Comparison of ENCODE assay signal across 19 cellular contexts in genomic region chr2:160868891-160869290, GRCh38.
DNase-seq lines count a peak whose midpoint lies in the region; ATAC-seq, FAIRE-seq and TF ChIP-seq lines count a peak whose summit lies in the region.
"Had no signal": no experiment of that assay in that cellular context is flagged by ENCODE, and none has a peak within 500 bp of the region (broad histone marks: within the 10 kb centered on the region; RNA-seq: fewer than 3 reads in every experiment).

No MANE protein-coding gene starts in this region.

- no peaks in the 10 kb centered on the region for H3K79me2 ChIP-seq in SK-N-SH (ENCODE audit: insufficient read depth)
- H3K79me2 ChIP-seq in keratinocyte (ENCODE audit: control insufficient read depth, insufficient read depth, low read length): no peaks in the 10 kb centered on the region

- TF ChIP-seq RAD21 in SK-N-SH (IDR thresholded peaks at IDR 0.05; ENCODE audit: low read length): no peak

- H2AFZ ChIP-seq in SK-N-SH (ENCODE audit: low read depth): no peak overlapping the region
- no peak overlapping the region for H2AFZ ChIP-seq in keratinocyte (ENCODE audit: control insufficient read depth, low read length)

- in situ Hi-C loops in astrocyte of the cerebellum (cut with HindIII; ENCODE audit: low sequenced_read_pairs): no loop called here

- H3K27me3 ChIP-seq in SK-N-SH (ENCODE audit: insufficient read depth) (no peaks in the 10 kb centered on the region), keratinocyte (ENCODE audit: control insufficient read depth, extremely low read depth, insufficient read depth, low read length) (no peaks in the 10 kb centered on the region), subcutaneous abdominal adipose tissue (ENCODE audit: control insufficient read depth in 5 of 5, insufficient read depth in 4 of 5, low read length in 5 of 5) (no peaks in the 10 kb centered on the region)

- CTCF ChIA-PET in SK-N-SH (lab: Yijun Ruan, JAX): interaction anchor here (0.6 to 0.9 kb wide), 2 partner anchors 11 to 1927 kb away, joined by 3 to 7 read pairs; no protein-coding TSS in a partner anchor

- intact Hi-C loops in CD14-positive monocyte (cut with micrococcal nuclease): no loop called here

- no peaks in the 10 kb centered on the region for H3K4me1 Mint-ChIP-seq in CD14-positive monocyte
- H3K4me1 Mint-ChIP-seq: neural crest cell had no signal

- H3K4me1 ChIP-seq in SK-N-SH (ENCODE audit: control insufficient read depth in 1 of 2, insufficient read depth in 2 of 2, low read depth in 1 of 2, low read length in 1 of 2): peaks cover 0 to 5% of the 10 kb centered on the region in 2 experiments; a peak in 1 of 4 replicates
- H3K4me1 ChIP-seq in keratinocyte (ENCODE audit: control insufficient read depth, extremely low read depth, insufficient read depth, low read length): peaks cover 3% of the 10 kb centered on the region
- H3K4me1 ChIP-seq in subcutaneous abdominal adipose tissue (ENCODE audit: control insufficient read depth in 5 of 5, insufficient read depth in 5 of 5, low read length in 5 of 5): peaks cover 0 to 26% (median 20%) of the 10 kb centered on the region in 5 donors

- no peak overlapping the region for H3K4me3 Mint-ChIP-seq in CD14-positive monocyte
- H3K4me3 Mint-ChIP-seq: CD8-positive, alpha-beta T cell; neural crest cell had no signal

- POLR2A ChIA-PET in SK-N-SH (lab: Yijun Ruan, JAX): no interaction called here

- H3K4me3 ChIP-seq in SK-N-SH (ENCODE audit: low read depth in 2 of 2, low read length in 1 of 2) (no peak overlapping the region), astrocyte of the cerebellum (ENCODE audit: low read depth, low read length) (no peak overlapping the region), keratinocyte (ENCODE audit: control insufficient read depth in 2 of 3, extremely low read depth in 1 of 3, insufficient read depth in 2 of 3, low read depth in 1 of 3, low read length in 3 of 3) (no peak overlapping the region), subcutaneous abdominal adipose tissue (ENCODE audit: low read depth in 1 of 5, low read length in 5 of 5) (no peak overlapping the region)
- H3K4me3 ChIP-seq: GM12878 had no signal

- no peak for DNase-seq in SK-N-SH
- DNase-seq in astrocyte of the cerebellum (ENCODE audit: low read depth): peak; percentile 8
- DNase-seq in keratinocyte (ENCODE audit: low read depth, low spot score): no peak
- no peak for DNase-seq in activated T-cell treated with anti-CD3 and anti-CD28 coated beads for 4 hours
- DNase-seq in cerebellum (ENCODE audit: low spot score): no peak
- DNase-seq in CD14-positive monocyte (ENCODE audit: low spot score): no peak
- DNase-seq: activated effector memory CD4-positive, alpha-beta T cell treated with Interleukin-2 at 50 U/mL for 16 hours; CD8-positive, alpha-beta T cell; NCI-H1048; NCI-H82; retina; stimulated activated CD8-positive, alpha-beta memory T cell treated with anti-CD3 and anti-CD28 coated beads, Interleukin-4, amount 100 ng/mL, for 48 hours; T-helper 1 cell; trophoblast cell had no signal

- H4K20me1 ChIP-seq in SK-N-SH (ENCODE audit: insufficient read depth) (no peaks in the 10 kb centered on the region), keratinocyte (ENCODE audit: control insufficient read depth, extremely low read depth, insufficient read depth, low read length) (no peaks in the 10 kb centered on the region)

- H3K9me3 ChIP-seq in SK-N-SH: no peaks in the 10 kb centered on the region
- H3K9me3 ChIP-seq in keratinocyte (ENCODE audit: control insufficient read depth, low read depth, low read length): no peaks in the 10 kb centered on the region
- H3K9me3 ChIP-seq in subcutaneous abdominal adipose tissue (ENCODE audit: control insufficient read depth in 5 of 5, low read length in 5 of 5): no peaks in the 10 kb centered on the region

- TF ChIP-seq CTCF in SK-N-SH (IDR thresholded peaks at IDR 0.05) (no peak), astrocyte of the cerebellum (IDR thresholded peaks at IDR 0.05; ENCODE audit: low read depth, low read length, missing control alignments) (no peak), keratinocyte (optimal IDR thresholded peaks at IDR 0.05 in 1 of 3, IDR thresholded peaks at IDR 0.05 in 1 of 3, conservative IDR thresholded peaks at IDR 0.05 in 1 of 3; ENCODE audit: extremely low read depth in 1 of 3, insufficient read depth in 2 of 3, low read length in 3 of 3) (no peak), CD14-positive monocyte (IDR thresholded peaks at IDR 0.05) (no peak)

- H3K9me1 ChIP-seq in keratinocyte (ENCODE audit: control insufficient read depth, extremely low read depth, insufficient read depth, low read length): no peaks in the 10 kb centered on the region

- H3K4me2 ChIP-seq in SK-N-SH (no peak overlapping the region), keratinocyte (ENCODE audit: control insufficient read depth, extremely low read depth, insufficient read depth, low read depth, low read length) (no peak overlapping the region)

- H3K27ac Mint-ChIP-seq in CD14-positive monocyte: no peak overlapping the region
- H3K27ac Mint-ChIP-seq: CD8-positive, alpha-beta T cell had no signal

- H3K36me3 ChIP-seq in SK-N-SH (replicated peaks in 1 of 2; ENCODE audit: control insufficient read depth in 1 of 2, insufficient read depth in 2 of 2, low read length in 1 of 2): no peaks in the 10 kb centered on the region
- no peaks in the 10 kb centered on the region for H3K36me3 ChIP-seq in keratinocyte (ENCODE audit: control insufficient read depth in 2 of 2, extremely low read depth in 1 of 2, insufficient read depth in 2 of 2, low read length in 2 of 2)
- H3K36me3 ChIP-seq in subcutaneous abdominal adipose tissue (ENCODE audit: control insufficient read depth in 5 of 5, insufficient read depth in 5 of 5, low read length in 5 of 5): no peaks in the 10 kb centered on the region

- H3K27ac ChIP-seq in SK-N-SH (ENCODE audit: low read depth in 2 of 2, low read length in 1 of 2) (peak overlapping the region in 1 of 2 experiments; percentile 33; a peak in 1 of 4 replicates), keratinocyte (ENCODE audit: control insufficient read depth, insufficient read depth, low read length) (no peak overlapping the region), subcutaneous abdominal adipose tissue (ENCODE audit: low read depth, low read length) (peak overlapping the region; percentile 7)
- H3K27ac ChIP-seq: 22Rv1 had no signal

- no peaks in the 10 kb centered on the region for H3F3A ChIP-seq in SK-N-SH (replicated peaks; ENCODE audit: insufficient read depth)

- no peaks in the 10 kb centered on the region for H3K9me3 Mint-ChIP-seq in CD14-positive monocyte
- H3K9me3 Mint-ChIP-seq: CD8-positive, alpha-beta T cell had no signal

- H3K9ac ChIP-seq in SK-N-SH: no peak overlapping the region
- no peak overlapping the region for H3K9ac ChIP-seq in keratinocyte (ENCODE audit: control insufficient read depth, extremely low read depth, insufficient read depth, low read length)
- no peak overlapping the region for H3K9ac ChIP-seq in subcutaneous abdominal adipose tissue (ENCODE audit: low read length in 5 of 5)

- dilution Hi-C loops in keratinocyte (cut with MboI; ENCODE audit: extremely low pct_ligation_motif_present, low sequenced_read_pairs): no loop called here

- 68% methylated on average over 3 of the region's 3 CpGs for WGBS in SK-N-SH (ENCODE audit: low lambda C conversion rate)

- peak; percentile 27 for ATAC-seq in SK-N-SH treated with all-trans-retinoic acid at 6 μM for 48 hours
- ATAC-seq: CD8-positive, alpha-beta T cell; GM12878 had no signal

- TF ChIP-seq EP300 in SK-N-SH (IDR thresholded peaks at IDR 0.05; ENCODE audit: borderline replicate concordance in 1 of 2, low read depth in 1 of 2, low read length in 1 of 2): no peak

- H3K27me3 Mint-ChIP-seq in CD14-positive monocyte (ENCODE audit: low read depth in 3 of 3): peaks cover 0 to 2% (median 0%) of the 10 kb centered on the region in 3 donors

- FAIRE-seq in keratinocyte (lab: Jason Lieb, UNC): peak; percentile 46
- FAIRE-seq: GM12878 had no signal

- no peaks in the 10 kb centered on the region for H3K9me2 ChIP-seq in SK-N-SH

- H3K36me3 Mint-ChIP-seq in CD14-positive monocyte: no peaks in the 10 kb centered on the region
- H3K36me3 Mint-ChIP-seq: CD8-positive, alpha-beta T cell had no signal

TF ChIP-seq in SK-N-SH treated with all-trans-retinoic acid at 6 μM for 48 hours, 23 proteins besides CTCF, POLR2A, EP300 and RAD21:
- TF ChIP-seq RARB (CRISPR knock-in tag; IDR thresholded peaks at IDR 0.05) (no peak), ZNF70 (CRISPR knock-in tag; IDR thresholded peaks at IDR 0.05) (no peak)

TF ChIP-seq in SK-N-SH, 30 proteins besides CTCF, POLR2A, EP300 and RAD21 (continues in another document):
- TF ChIP-seq, protein P1, sequence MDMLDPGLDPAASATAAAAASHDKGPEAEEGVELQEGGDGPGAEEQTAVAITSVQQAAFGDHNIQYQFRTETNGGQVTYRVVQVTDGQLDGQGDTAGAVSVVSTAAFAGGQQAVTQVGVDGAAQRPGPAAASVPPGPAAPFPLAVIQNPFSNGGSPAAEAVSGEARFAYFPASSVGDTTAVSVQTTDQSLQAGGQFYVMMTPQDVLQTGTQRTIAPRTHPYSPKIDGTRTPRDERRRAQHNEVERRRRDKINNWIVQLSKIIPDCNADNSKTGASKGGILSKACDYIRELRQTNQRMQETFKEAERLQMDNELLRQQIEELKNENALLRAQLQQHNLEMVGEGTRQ (IDR thresholded peaks at IDR 0.05; ENCODE audit: borderline replicate concordance, low read depth, low read length): no peak
- no peak for TF ChIP-seq CHD2 (IDR thresholded peaks at IDR 0.05; ENCODE audit: low read length, partially characterized antibody)
- no peak for TF ChIP-seq FOXJ3 (CRISPR knock-in tag; IDR thresholded peaks at IDR 0.05)
- TF ChIP-seq, protein P2, sequence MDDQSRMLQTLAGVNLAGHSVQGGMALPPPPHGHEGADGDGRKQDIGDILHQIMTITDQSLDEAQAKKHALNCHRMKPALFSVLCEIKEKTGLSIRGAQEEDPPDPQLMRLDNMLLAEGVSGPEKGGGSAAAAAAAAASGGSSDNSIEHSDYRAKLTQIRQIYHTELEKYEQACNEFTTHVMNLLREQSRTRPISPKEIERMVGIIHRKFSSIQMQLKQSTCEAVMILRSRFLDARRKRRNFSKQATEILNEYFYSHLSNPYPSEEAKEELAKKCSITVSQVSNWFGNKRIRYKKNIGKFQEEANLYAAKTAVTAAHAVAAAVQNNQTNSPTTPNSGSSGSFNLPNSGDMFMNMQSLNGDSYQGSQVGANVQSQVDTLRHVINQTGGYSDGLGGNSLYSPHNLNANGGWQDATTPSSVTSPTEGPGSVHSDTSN (IDR thresholded peaks at IDR 0.05): no peak
- no peak for TF ChIP-seq RCOR1 (IDR thresholded peaks at IDR 0.05; ENCODE audit: low read length)
